ENCODE assay signal across 1 cellular context in the genomic region with DNA sequence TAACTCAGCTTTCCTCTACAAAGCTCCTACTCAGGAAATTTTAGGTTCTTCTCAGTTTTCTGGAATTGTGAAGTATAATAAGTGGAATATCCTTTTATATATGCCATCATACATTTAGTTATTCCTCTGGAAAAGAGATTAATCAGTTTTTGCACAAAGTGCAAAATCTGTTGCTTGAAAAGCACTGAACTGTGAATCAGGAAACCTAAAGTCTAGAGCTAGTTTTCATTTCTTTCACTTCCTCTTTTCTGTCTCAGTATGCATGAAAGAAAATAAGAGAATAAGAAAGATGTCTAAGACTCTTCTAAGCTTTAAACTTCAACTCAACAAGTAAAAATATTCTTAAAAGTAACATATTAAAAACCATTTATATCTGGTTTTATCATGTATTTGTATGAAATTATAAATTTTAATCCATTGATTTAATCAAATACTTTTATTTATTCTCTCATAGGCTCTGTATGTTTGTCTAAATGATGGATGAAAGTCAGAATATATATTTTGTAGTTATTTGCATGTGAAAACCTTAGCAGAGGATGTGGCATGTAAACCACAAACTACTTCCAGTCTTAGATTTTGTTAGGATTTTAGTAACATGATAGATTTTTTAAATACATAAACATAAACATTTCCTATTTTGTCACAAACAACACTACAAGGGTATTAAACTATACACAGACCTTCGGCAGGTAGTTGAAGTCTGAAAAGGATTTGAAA.
TF ChIP-seq lines count a peak whose summit lies in the region.

No MANE protein-coding gene starts in this region.

TF ChIP-seq in GM12878, 131 proteins besides CTCF, POLR2A, EP300 and RAD21 (continued from another document):
- TF ChIP-seq ATF2 (IDR thresholded peaks at IDR 0.05; ENCODE audit: low read length) (peak; percentile 67), IKZF2 (IDR thresholded peaks at IDR 0.05) (peak; percentile 65 to 75; a peak in 3 of 4 replicates), MTA3 (IDR thresholded peaks at IDR 0.05; ENCODE audit: borderline replicate concordance, low read length) (0 out of 2 replicates have a peak, but pooled peaks have one; percentile 49), SPI1 (IDR thresholded peaks at IDR 0.05; ENCODE audit: borderline replicate concordance, insufficient read depth, low read depth, low read length) (peak; percentile 98), JUNB (IDR thresholded peaks at IDR 0.05) (peak; percentile 45), POU2F2 (IDR thresholded peaks at IDR 0.05; ENCODE audit: borderline replicate concordance, low read depth, low read length) (peak; percentile 19; the same call in 1 of the 3 replicates), MEF2B (IDR thresholded peaks at IDR 0.05; ENCODE audit: partially characterized antibody, poor library complexity, severe bottlenecking) (no peak), NFIC (IDR thresholded peaks at IDR 0.05; ENCODE audit: low read depth, low read length) (peak; percentile 81), NR2F1 (conservative IDR thresholded peaks at IDR 0.05) (no peak), CBX5 (IDR thresholded peaks at IDR 0.05; ENCODE audit: low read depth) (0 out of 2 replicates have a peak, but pooled peaks have one; percentile 45), IKZF1 (conservative IDR thresholded peaks at IDR 0.05) (peak; percentile 57), MTA2 (IDR thresholded peaks at IDR 0.05; ENCODE audit: low read depth) (0 out of 2 replicates have a peak, but pooled peaks have one; percentile 28), SP1 (IDR thresholded peaks at IDR 0.05; ENCODE audit: low read depth, low read length) (no peak), SMARCA5 (IDR thresholded peaks at IDR 0.05) (no peak), BCL11A (IDR thresholded peaks at IDR 0.05; ENCODE audit: low read depth, low read length) (peak; percentile 51; the same call in 1 of the 2 replicates), CBX3 (IDR thresholded peaks at IDR 0.05; ENCODE audit: borderline replicate concordance, low read depth) (no peak), NR2C2 (IDR thresholded peaks at IDR 0.05; ENCODE audit: borderline replicate concordance, control insufficient read depth, insufficient read length, low read depth) (no peak)
- TF ChIP-seq, protein P1, sequence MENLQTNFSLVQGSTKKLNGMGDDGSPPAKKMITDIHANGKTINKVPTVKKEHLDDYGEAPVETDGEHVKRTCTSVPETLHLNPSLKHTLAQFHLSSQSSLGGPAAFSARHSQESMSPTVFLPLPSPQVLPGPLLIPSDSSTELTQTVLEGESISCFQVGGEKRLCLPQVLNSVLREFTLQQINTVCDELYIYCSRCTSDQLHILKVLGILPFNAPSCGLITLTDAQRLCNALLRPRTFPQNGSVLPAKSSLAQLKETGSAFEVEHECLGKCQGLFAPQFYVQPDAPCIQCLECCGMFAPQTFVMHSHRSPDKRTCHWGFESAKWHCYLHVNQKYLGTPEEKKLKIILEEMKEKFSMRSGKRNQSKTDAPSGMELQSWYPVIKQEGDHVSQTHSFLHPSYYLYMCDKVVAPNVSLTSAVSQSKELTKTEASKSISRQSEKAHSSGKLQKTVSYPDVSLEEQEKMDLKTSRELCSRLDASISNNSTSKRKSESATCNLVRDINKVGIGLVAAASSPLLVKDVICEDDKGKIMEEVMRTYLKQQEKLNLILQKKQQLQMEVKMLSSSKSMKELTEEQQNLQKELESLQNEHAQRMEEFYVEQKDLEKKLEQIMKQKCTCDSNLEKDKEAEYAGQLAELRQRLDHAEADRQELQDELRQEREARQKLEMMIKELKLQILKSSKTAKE (IDR thresholded peaks at IDR 0.05; ENCODE audit: low read depth, poor library complexity, severe bottlenecking) = peak; percentile 72
- TF ChIP-seq, protein P2, sequence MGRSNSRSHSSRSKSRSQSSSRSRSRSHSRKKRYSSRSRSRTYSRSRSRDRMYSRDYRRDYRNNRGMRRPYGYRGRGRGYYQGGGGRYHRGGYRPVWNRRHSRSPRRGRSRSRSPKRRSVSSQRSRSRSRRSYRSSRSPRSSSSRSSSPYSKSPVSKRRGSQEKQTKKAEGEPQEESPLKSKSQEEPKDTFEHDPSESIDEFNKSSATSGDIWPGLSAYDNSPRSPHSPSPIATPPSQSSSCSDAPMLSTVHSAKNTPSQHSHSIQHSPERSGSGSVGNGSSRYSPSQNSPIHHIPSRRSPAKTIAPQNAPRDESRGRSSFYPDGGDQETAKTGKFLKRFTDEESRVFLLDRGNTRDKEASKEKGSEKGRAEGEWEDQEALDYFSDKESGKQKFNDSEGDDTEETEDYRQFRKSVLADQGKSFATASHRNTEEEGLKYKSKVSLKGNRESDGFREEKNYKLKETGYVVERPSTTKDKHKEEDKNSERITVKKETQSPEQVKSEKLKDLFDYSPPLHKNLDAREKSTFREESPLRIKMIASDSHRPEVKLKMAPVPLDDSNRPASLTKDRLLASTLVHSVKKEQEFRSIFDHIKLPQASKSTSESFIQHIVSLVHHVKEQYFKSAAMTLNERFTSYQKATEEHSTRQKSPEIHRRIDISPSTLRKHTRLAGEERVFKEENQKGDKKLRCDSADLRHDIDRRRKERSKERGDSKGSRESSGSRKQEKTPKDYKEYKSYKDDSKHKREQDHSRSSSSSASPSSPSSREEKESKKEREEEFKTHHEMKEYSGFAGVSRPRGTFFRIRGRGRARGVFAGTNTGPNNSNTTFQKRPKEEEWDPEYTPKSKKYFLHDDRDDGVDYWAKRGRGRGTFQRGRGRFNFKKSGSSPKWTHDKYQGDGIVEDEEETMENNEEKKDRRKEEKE (IDR thresholded peaks at IDR 0.05) = no peak
